23 cellular contexts compared by ENCODE assay signal in the genomic region with DNA sequence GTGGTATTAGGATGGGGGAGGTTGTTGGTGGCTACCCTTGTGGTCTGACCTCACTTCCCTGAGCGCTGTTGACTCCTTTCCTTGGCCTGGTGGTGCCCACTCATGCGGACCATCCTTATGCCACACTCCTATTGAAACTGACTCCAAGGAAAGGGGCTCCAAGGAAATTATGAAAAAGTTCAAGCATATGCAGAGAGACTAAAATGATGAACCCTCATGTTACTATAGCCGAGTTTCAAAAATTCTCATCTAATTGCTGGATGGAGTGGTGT.
DNase-seq lines count a peak whose midpoint lies in the region; ATAC-seq and TF ChIP-seq lines count a peak whose summit lies in the region.
"Had no signal": no experiment of that assay in that cellular context is flagged by ENCODE, and none has a peak within 500 bp of the region (broad histone marks: within the 10 kb centered on the region; RNA-seq: fewer than 3 reads in every experiment).

No MANE protein-coding gene starts in this region.

- TF ChIP-seq CTCF in PC-9 (conservative IDR thresholded peaks at IDR 0.05) (no peak), hepatocyte (IDR thresholded peaks at IDR 0.05; ENCODE audit: poor library complexity) (no peak)

- no peak overlapping the region for H3K27ac Mint-ChIP-seq in effector memory CD8-positive, alpha-beta T cell
- H3K27ac Mint-ChIP-seq: CD4-positive, alpha-beta memory T cell; IgD-negative memory B cell had no signal

- H3K27me3 ChIP-seq in PC-9 (ENCODE audit: insufficient read depth, low read depth): no peaks in the 10 kb centered on the region
- H3K27me3 ChIP-seq in hepatocyte: no peaks in the 10 kb centered on the region
- H3K27me3 ChIP-seq: SJSA1 had no signal

- H3K36me3 ChIP-seq in PC-9 (ENCODE audit: low read depth) (no peaks in the 10 kb centered on the region), hepatocyte (replicated peaks; ENCODE audit: insufficient read depth, low read depth) (no peaks in the 10 kb centered on the region)
- H3K36me3 ChIP-seq: SJSA1 had no signal

- H2AFZ ChIP-seq in PC-9 (no peak overlapping the region), hepatocyte (no peak overlapping the region)

- H3K27me3 Mint-ChIP-seq in effector memory CD8-positive, alpha-beta T cell: peaks cover 2 to 23% of the 10 kb centered on the region in 2 donors
- H3K27me3 Mint-ChIP-seq: IgD-negative memory B cell had no signal

- H3K9me3 ChIP-seq in PC-9 (ENCODE audit: insufficient read depth, low read depth): no peaks in the 10 kb centered on the region; the same call in 1 of the 2 replicates
- H3K9me3 ChIP-seq in hepatocyte (ENCODE audit: low read depth): no peaks in the 10 kb centered on the region
- H3K9me3 ChIP-seq: SJSA1 had no signal

- no peak for ATAC-seq in GM19328 (IDR thresholded peaks at IDR 0.05; ENCODE audit: unreplicated experiment)
- no peak for ATAC-seq in effector memory CD8-positive, alpha-beta T cell (replicated peaks)

- BruUV-seq in PC-9 (replicated peaks; lab: Mats Ljungman, UMichigan): no TSS peak

- no peaks in the 10 kb centered on the region for H3K36me3 Mint-ChIP-seq in effector memory CD8-positive, alpha-beta T cell (ENCODE audit: insufficient read depth)
- H3K36me3 Mint-ChIP-seq: CD4-positive, alpha-beta memory T cell; IgD-negative memory B cell had no signal

- H3K4me2 ChIP-seq in PC-9: peak overlapping the region; percentile 68
- H3K4me2 ChIP-seq in hepatocyte: no peak overlapping the region
- H3K4me2 ChIP-seq: KMS-11 had no signal

- POLR2A ChIA-PET in PC-9 (lab: Charles Lee; ENCODE audit: unreplicated experiment): no interaction called here

- H3K9me3 Mint-ChIP-seq in effector memory CD8-positive, alpha-beta T cell: no peaks in the 10 kb centered on the region
- H3K9me3 Mint-ChIP-seq: CD4-positive, alpha-beta memory T cell; IgD-negative memory B cell had no signal

- H4K20me1 ChIP-seq in PC-9 (ENCODE audit: insufficient read depth): no peaks in the 10 kb centered on the region
- no peaks in the 10 kb centered on the region for H4K20me1 ChIP-seq in hepatocyte (ENCODE audit: insufficient read depth, poor library complexity, severe bottlenecking)

- DNase-seq in Caki2 (ENCODE audit: low read depth): peak; percentile 32
- DNase-seq in PC-9: no peak
- no peak for DNase-seq in hepatocyte (ENCODE audit: low spot score)
- DNase-seq in renal cortical epithelial cell (ENCODE audit: low read depth): peak; percentile 43
- no peak for DNase-seq in GM03348 (ENCODE audit: low spot score)
- DNase-seq in effector memory CD8-positive, alpha-beta T cell: no peak
- DNase-seq: C1 segment of cervical spinal cord; CD4-positive, alpha-beta memory T cell; COR-L47; GDM1; NCI-H1092; NCI-H1417 treated with DMSO at 0.1 percent for 48 hours; NCI-H1694 treated with DMSO at 0.1 percent for 48 hours; NCI-H2081; NCI-H2171; NCI-H226; NCI-H510A; NCI-H69; Right ventricle myocardium superior had no signal

- H3K4me3 Mint-ChIP-seq in effector memory CD8-positive, alpha-beta T cell: no peak overlapping the region
- H3K4me3 Mint-ChIP-seq: CD4-positive, alpha-beta memory T cell; IgD-negative memory B cell had no signal

- in situ Hi-C loops in Caki2 (cut with HindIII; ENCODE audit: low pct_unique_long_range_greater_than_20kb, low sequenced_read_pairs): no loop called here

- H3K4me3 ChIP-seq in PC-9 (peak overlapping the region; percentile 32; the same call in 1 of the 2 replicates), hepatocyte (no peak overlapping the region)
- H3K4me3 ChIP-seq: SJSA1 had no signal

- no peaks in the 10 kb centered on the region for H3K9me2 ChIP-seq in PC-9 (ENCODE audit: insufficient read depth)
- no peaks in the 10 kb centered on the region for H3K9me2 ChIP-seq in hepatocyte (replicated peaks; ENCODE audit: insufficient read depth)

- H3K4me1 Mint-ChIP-seq in effector memory CD8-positive, alpha-beta T cell (ENCODE audit: low read depth in 2 of 2): no peaks in the 10 kb centered on the region
- H3K4me1 Mint-ChIP-seq: CD4-positive, alpha-beta memory T cell had no signal

- CTCF ChIA-PET in PC-9 (lab: Charles Lee): interaction anchor here (1.0 kb wide), 1 partner anchor 20 kb away, joined by 7 read pairs; no protein-coding TSS in a partner anchor

- H3K79me2 ChIP-seq in PC-9 (ENCODE audit: low read depth) (no peaks in the 10 kb centered on the region), hepatocyte (no peaks in the 10 kb centered on the region)

- 83% methylated on average over 3 of the region's 3 CpGs for WGBS in hepatocyte (ENCODE audit: low lambda C conversion rate, missing lambda C conversion rate)

- H3K4me1 ChIP-seq in PC-9 (replicated peaks; ENCODE audit: insufficient read depth) (peaks cover 40% of the 10 kb centered on the region), hepatocyte (ENCODE audit: insufficient read depth) (peaks cover 6% of the 10 kb centered on the region)

- peak overlapping the region; percentile 86 for H3K27ac ChIP-seq in PC-9
- peak overlapping the region; percentile 54 for H3K27ac ChIP-seq in hepatocyte
- H3K27ac ChIP-seq: KMS-11, SJSA1 had no signal

- peaks cover 34% of the 10 kb centered on the region for H3F3A ChIP-seq in PC-9 (ENCODE audit: insufficient read depth, low read depth)

- intact Hi-C loops in PC-9 (cut with micrococcal nuclease; ENCODE audit: unreplicated experiment): loop anchor here (2.0 kb wide), 1 partner anchor 53 kb away; no protein-coding TSS in a partner anchor

Comparison
In these comparisons a context has a peak if more than half of its experiments do, and no peak if none do; other contexts are left out.
1. DNase-seq: peak in Caki2 (single experiment) and renal cortical epithelial cell (single experiment); none in PC-9 (0 of 2), hepatocyte (single experiment), GM03348 (single experiment) and effector memory CD8-positive, alpha-beta T cell (0 of 3).